In genomic region chr3:72144773-72145505, GRCh38 we compare ENCODE assay signal across 1 cellular context.
A peak's percentile ranks its signal among the peaks of the same experiment; 100 is the strongest.
TF ChIP-seq lines count a peak whose summit lies in the region.

No MANE protein-coding gene starts in this region.

TF ChIP-seq in K562, 482 proteins besides CTCF, POLR2A, EP300 and RAD21 (continued from another document and continues in another):
- TF ChIP-seq GMEB1 (CRISPR knock-in tag; IDR thresholded peaks at IDR 0.05) (no peak), BMI1 (IDR thresholded peaks at IDR 0.05; ENCODE audit: low read length) (no peak), FOS (IDR thresholded peaks at IDR 0.05; ENCODE audit: extremely low read depth, insufficient read length) (no peak), HDGF (IDR thresholded peaks at IDR 0.05) (no peak), ZFP36 (IDR thresholded peaks at IDR 0.05; ENCODE audit: low read depth, low read length, partially characterized antibody) (no peak), ZNF384 (IDR thresholded peaks at IDR 0.05; ENCODE audit: low read depth, low read length) (0 out of 2 replicates have a peak, but pooled peaks have one; percentile 16), PREB (CRISPR knock-in tag; IDR thresholded peaks at IDR 0.05) (no peak), CBX5 (IDR thresholded peaks at IDR 0.05; ENCODE audit: borderline replicate concordance, low read depth) (no peak; the same call in 1 of the 2 replicates), ZBTB5 (IDR thresholded peaks at IDR 0.05) (no peak), MEF2A (IDR thresholded peaks at IDR 0.05; ENCODE audit: control insufficient read depth, low read depth, low read length) (0 out of 2 replicates have a peak, but pooled peaks have one; percentile 53), CHD4 (IDR thresholded peaks at IDR 0.05; ENCODE audit: insufficient read depth, insufficient replicate concordance, low read depth, low read length, poor library complexity, severe bottlenecking) (no peak), SNAPC5 (CRISPR knock-in tag; IDR thresholded peaks at IDR 0.05) (no peak), CHCHD3 (CRISPR knock-in tag; IDR thresholded peaks at IDR 0.05) (no peak), MXD1 (CRISPR knock-in tag; IDR thresholded peaks at IDR 0.05; ENCODE audit: borderline replicate concordance, poor library complexity, severe bottlenecking) (no peak), CHD2 (IDR thresholded peaks at IDR 0.05; ENCODE audit: low read depth, low read length) (no peak), GTF2A2 (tag; IDR thresholded peaks at IDR 0.05) (no peak), MED1 (CRISPR knock-in tag; IDR thresholded peaks at IDR 0.05; ENCODE audit: borderline replicate concordance) (no peak), ZNF12 (CRISPR knock-in tag; IDR thresholded peaks at IDR 0.05) (no peak), GTF2E2 (tag; IDR thresholded peaks at IDR 0.05) (peak; percentile 25; the same call in 1 of the 2 replicates), BRD4 (IDR thresholded peaks at IDR 0.05) (peak; percentile 29; the same call in 1 of the 2 replicates), PML (IDR thresholded peaks at IDR 0.05; ENCODE audit: low read length) (peak; percentile 97), KDM2B (CRISPR knock-in tag; IDR thresholded peaks at IDR 0.05) (no peak), ZNF318 (IDR thresholded peaks at IDR 0.05; ENCODE audit: borderline replicate concordance in 1 of 2, low read depth in 1 of 2) (peak in 1 of 2 experiments; percentile 89; a peak in 2 of 4 replicates), OTX1 (CRISPR knock-in tag; IDR thresholded peaks at IDR 0.05) (no peak), HNRNPLL (IDR thresholded peaks at IDR 0.05; ENCODE audit: low read depth, low read length, poor library complexity, severe bottlenecking) (no peak), NCOA2 (IDR thresholded peaks at IDR 0.05; ENCODE audit: partially characterized antibody in 2 of 2) (peak; percentile 87 to 92), FOXJ2 (tag; IDR thresholded peaks at IDR 0.05) (peak; percentile 59; the same call in 1 of the 2 replicates), ZBTB8A (IDR thresholded peaks at IDR 0.05; ENCODE audit: partially characterized antibody) (no peak), ZNF133 (CRISPR knock-in tag; IDR thresholded peaks at IDR 0.05) (no peak), MYBL2 (IDR thresholded peaks at IDR 0.05; ENCODE audit: low read depth) (no peak; the same call in 1 of the 2 replicates), MYBL2 (CRISPR knock-in tag; IDR thresholded peaks at IDR 0.05; ENCODE audit: borderline replicate concordance) (no peak), MAFF (IDR thresholded peaks at IDR 0.05; ENCODE audit: low read length) (no peak; the same call in 1 of the 2 replicates), ZKSCAN3 (CRISPR knock-in tag; IDR thresholded peaks at IDR 0.05) (no peak), RFX1 (IDR thresholded peaks at IDR 0.05) (no peak), TSC22D4 (tag; IDR thresholded peaks at IDR 0.05) (no peak), POLR3A (IDR thresholded peaks at IDR 0.05; ENCODE audit: borderline replicate concordance, extremely low read depth, insufficient read depth, insufficient read length) (no peak), ZNF274 (IDR thresholded peaks at IDR 0.05; ENCODE audit: borderline replicate concordance, low read depth, low read length) (peak; percentile 51; the same call in 1 of the 2 replicates), ZBTB34 (CRISPR knock-in tag; IDR thresholded peaks at IDR 0.05) (no peak), GATA2 (CRISPR knock-in tag; IDR thresholded peaks at IDR 0.05) (peak; percentile 99), ETS2 (tag; IDR thresholded peaks at IDR 0.05; ENCODE audit: borderline replicate concordance, poor library complexity, severe bottlenecking) (no peak), TEAD4 (IDR thresholded peaks at IDR 0.05; ENCODE audit: low read length) (peak; percentile 98), TEAD4 (CRISPR knock-in tag; IDR thresholded peaks at IDR 0.05; ENCODE audit: borderline replicate concordance) (no peak), PCBP2 (IDR thresholded peaks at IDR 0.05; ENCODE audit: low read depth, low read length, poor library complexity, severe bottlenecking) (no peak), SNIP1 (IDR thresholded peaks at IDR 0.05; ENCODE audit: low read depth) (no peak), PTRF (tag; IDR thresholded peaks at IDR 0.05) (peak; percentile 34; the same call in 1 of the 2 replicates), COPS2 (conservative IDR thresholded peaks at IDR 0.05) (no peak), MCM3 (IDR thresholded peaks at IDR 0.05) (no peak), ZNF77 (CRISPR knock-in tag; IDR thresholded peaks at IDR 0.05) (no peak), XRCC5 (IDR thresholded peaks at IDR 0.05; ENCODE audit: low read depth, low read length) (no peak), EGR1 (conservative IDR thresholded peaks at IDR 0.05) (peak; percentile 98), CBX8 (IDR thresholded peaks at IDR 0.05; ENCODE audit: borderline replicate concordance, extremely low read depth, low read depth, low read length, poor library complexity, severe bottlenecking) (no peak), CBFA2T3 (IDR thresholded peaks at IDR 0.05) (peak; percentile 99), FOXK1 (CRISPR knock-in tag; IDR thresholded peaks at IDR 0.05; ENCODE audit: borderline replicate concordance) (no peak), MTA2 (IDR thresholded peaks at IDR 0.05; ENCODE audit: low read depth) (peak; percentile 94), ATF3 (IDR thresholded peaks at IDR 0.05) (peak; percentile 52), ATF3 (CRISPR knock-in tag; conservative IDR thresholded peaks at IDR 0.05) (no peak), CREM (IDR thresholded peaks at IDR 0.05; ENCODE audit: low read depth) (peak; percentile 88), HSF4 (CRISPR knock-in tag; IDR thresholded peaks at IDR 0.05; ENCODE audit: borderline replicate concordance) (no peak), ZNF551 (CRISPR knock-in tag; IDR thresholded peaks at IDR 0.05) (no peak), EHMT2 (IDR thresholded peaks at IDR 0.05) (peak; percentile 17; the same call in 1 of the 2 replicates), FOXA3 (CRISPR knock-in tag; conservative IDR thresholded peaks at IDR 0.05 in 1 of 2, IDR thresholded peaks at IDR 0.05 in 1 of 2) (no peak; a peak in 1 of 4 replicates), ZNF57 (CRISPR knock-in tag; IDR thresholded peaks at IDR 0.05) (no peak)
